1 cellular context compared by ENCODE assay signal in the genomic region with DNA sequence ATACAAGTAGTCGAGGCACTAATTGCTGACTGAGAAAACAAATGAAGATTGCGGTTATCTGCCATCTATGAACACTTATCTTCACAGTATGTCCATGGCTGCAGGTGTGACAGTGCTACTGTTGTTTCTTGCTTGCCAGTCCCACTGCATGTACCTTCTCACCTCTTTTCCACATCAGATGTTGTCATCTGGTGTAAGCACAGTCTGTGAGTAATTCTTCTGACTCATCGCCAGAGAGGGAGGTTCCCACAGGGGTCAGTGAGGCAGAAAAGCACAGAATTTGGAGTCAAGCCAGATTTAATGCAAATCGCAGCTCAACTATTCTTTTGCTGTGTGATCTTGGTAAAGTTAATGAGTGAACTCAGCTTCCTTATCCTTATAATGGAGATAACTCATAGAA.
TF ChIP-seq lines count a peak whose summit lies in the region.

No MANE protein-coding gene starts in this region.

TF ChIP-seq in Ishikawa, 13 proteins besides CTCF, POLR2A, EP300 and RAD21 (continued from another document):
- TF ChIP-seq, protein P1, sequence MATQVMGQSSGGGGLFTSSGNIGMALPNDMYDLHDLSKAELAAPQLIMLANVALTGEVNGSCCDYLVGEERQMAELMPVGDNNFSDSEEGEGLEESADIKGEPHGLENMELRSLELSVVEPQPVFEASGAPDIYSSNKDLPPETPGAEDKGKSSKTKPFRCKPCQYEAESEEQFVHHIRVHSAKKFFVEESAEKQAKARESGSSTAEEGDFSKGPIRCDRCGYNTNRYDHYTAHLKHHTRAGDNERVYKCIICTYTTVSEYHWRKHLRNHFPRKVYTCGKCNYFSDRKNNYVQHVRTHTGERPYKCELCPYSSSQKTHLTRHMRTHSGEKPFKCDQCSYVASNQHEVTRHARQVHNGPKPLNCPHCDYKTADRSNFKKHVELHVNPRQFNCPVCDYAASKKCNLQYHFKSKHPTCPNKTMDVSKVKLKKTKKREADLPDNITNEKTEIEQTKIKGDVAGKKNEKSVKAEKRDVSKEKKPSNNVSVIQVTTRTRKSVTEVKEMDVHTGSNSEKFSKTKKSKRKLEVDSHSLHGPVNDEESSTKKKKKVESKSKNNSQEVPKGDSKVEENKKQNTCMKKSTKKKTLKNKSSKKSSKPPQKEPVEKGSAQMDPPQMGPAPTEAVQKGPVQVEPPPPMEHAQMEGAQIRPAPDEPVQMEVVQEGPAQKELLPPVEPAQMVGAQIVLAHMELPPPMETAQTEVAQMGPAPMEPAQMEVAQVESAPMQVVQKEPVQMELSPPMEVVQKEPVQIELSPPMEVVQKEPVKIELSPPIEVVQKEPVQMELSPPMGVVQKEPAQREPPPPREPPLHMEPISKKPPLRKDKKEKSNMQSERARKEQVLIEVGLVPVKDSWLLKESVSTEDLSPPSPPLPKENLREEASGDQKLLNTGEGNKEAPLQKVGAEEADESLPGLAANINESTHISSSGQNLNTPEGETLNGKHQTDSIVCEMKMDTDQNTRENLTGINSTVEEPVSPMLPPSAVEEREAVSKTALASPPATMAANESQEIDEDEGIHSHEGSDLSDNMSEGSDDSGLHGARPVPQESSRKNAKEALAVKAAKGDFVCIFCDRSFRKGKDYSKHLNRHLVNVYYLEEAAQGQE (IDR thresholded peaks at IDR 0.05; ENCODE audit: low read depth): no peak
- TF ChIP-seq MAX (IDR thresholded peaks at IDR 0.05) (0 out of 2 replicates have a peak, but pooled peaks have one; percentile 23), EGR1 (IDR thresholded peaks at IDR 0.05) (no peak), CREB1 (IDR thresholded peaks at IDR 0.05; ENCODE audit: low read depth) (no peak), TAF1 (IDR thresholded peaks at IDR 0.05; ENCODE audit: low read depth) (no peak), CEBPB (IDR thresholded peaks at IDR 0.05) (no peak), FOXM1 (IDR thresholded peaks at IDR 0.05; ENCODE audit: borderline replicate concordance, low read depth) (no peak), TCF12 (IDR thresholded peaks at IDR 0.05; ENCODE audit: low read depth) (peak; percentile 65), ZBTB7A (IDR thresholded peaks at IDR 0.05; ENCODE audit: low read depth) (no peak), NFIC (IDR thresholded peaks at IDR 0.05) (peak; percentile 91)
